1 cellular context compared by ENCODE assay signal in genomic region chr20:17675519-17676377, GRCh38.
A peak's percentile ranks its signal among the peaks of the same experiment; 100 is the strongest.
TF ChIP-seq lines count a peak whose summit lies in the region.

No MANE protein-coding gene starts in this region.

TF ChIP-seq in HepG2, 621 proteins besides CTCF, POLR2A, EP300 and RAD21:
- TF ChIP-seq ZNF598 (CRISPR knock-in tag; IDR thresholded peaks at IDR 0.05; ENCODE audit: borderline replicate concordance) (0 out of 2 replicates have a peak, but pooled peaks have one; percentile 7), MXD1 (CRISPR knock-in tag; IDR thresholded peaks at IDR 0.05) (0 out of 2 replicates have a peak, but pooled peaks have one; percentile 25), SMYD3 (CRISPR knock-in tag; IDR thresholded peaks at IDR 0.05) (no peak), ZNF674 (CRISPR knock-in tag; IDR thresholded peaks at IDR 0.05; ENCODE audit: low read depth) (0 out of 2 replicates have a peak, but pooled peaks have one; percentile 31), RBM22 (optimal IDR thresholded peaks at IDR 0.05; ENCODE audit: low read length) (peak; percentile 13), ZNF121 (CRISPR knock-in tag; IDR thresholded peaks at IDR 0.05) (0 out of 2 replicates have a peak, but pooled peaks have one; percentile 13), ZFP91 (CRISPR knock-in tag; IDR thresholded peaks at IDR 0.05; ENCODE audit: borderline replicate concordance) (peak; percentile 8; the same call in 1 of the 2 replicates), CSRNP1 (CRISPR knock-in tag; IDR thresholded peaks at IDR 0.05) (no peak), BORCS8-MEF2B (CRISPR knock-in tag; IDR thresholded peaks at IDR 0.05) (peak; percentile 21; the same call in 1 of the 2 replicates), ZNF891 (CRISPR knock-in tag; IDR thresholded peaks at IDR 0.05) (peak; percentile 61; the same call in 1 of the 2 replicates), POLR2AphosphoS2 (IDR thresholded peaks at IDR 0.05; ENCODE audit: low read depth, low read length) (0 out of 2 replicates have a peak, but pooled peaks have one; percentile 10), ZNF407 (CRISPR knock-in tag; IDR thresholded peaks at IDR 0.05; ENCODE audit: not compliant biosample characterization) (peak; percentile 40), CEBPG (CRISPR knock-in tag; IDR thresholded peaks at IDR 0.05) (peak; percentile 55; the same call in 1 of the 2 replicates), ZNF280B (CRISPR knock-in tag; IDR thresholded peaks at IDR 0.05; ENCODE audit: borderline replicate concordance) (0 out of 2 replicates have a peak, but pooled peaks have one; percentile 31), ZBTB38 (CRISPR knock-in tag; IDR thresholded peaks at IDR 0.05) (no peak), PAF1 (CRISPR knock-in tag; IDR thresholded peaks at IDR 0.05) (0 out of 2 replicates have a peak, but pooled peaks have one; percentile 45), ZNF207 (IDR thresholded peaks at IDR 0.05; ENCODE audit: borderline replicate concordance) (0 out of 2 replicates have a peak, but pooled peaks have one; percentile 33), ZNF430 (CRISPR knock-in tag; IDR thresholded peaks at IDR 0.05) (peak; percentile 29; the same call in 1 of the 2 replicates), POLR2AphosphoS5 (IDR thresholded peaks at IDR 0.05; ENCODE audit: low read depth, low read length) (peak; percentile 25; the same call in 1 of the 2 replicates), ZNF782 (CRISPR knock-in tag; IDR thresholded peaks at IDR 0.05; ENCODE audit: borderline replicate concordance) (no peak), HDAC2 (CRISPR knock-in tag; IDR thresholded peaks at IDR 0.05) (no peak), EEA1 (CRISPR knock-in tag; IDR thresholded peaks at IDR 0.05; ENCODE audit: borderline replicate concordance) (0 out of 2 replicates have a peak, but pooled peaks have one; percentile 73), GLI4 (CRISPR knock-in tag; IDR thresholded peaks at IDR 0.05; ENCODE audit: borderline replicate concordance) (peak; percentile 40; the same call in 1 of the 2 replicates), ZNF770 (CRISPR knock-in tag; IDR thresholded peaks at IDR 0.05) (peak; percentile 53; the same call in 1 of the 2 replicates), CEBPB (IDR thresholded peaks at IDR 0.05; ENCODE audit: borderline replicate concordance, low read depth, low read length) (peak; percentile 86), ZNF784 (CRISPR knock-in tag; IDR thresholded peaks at IDR 0.05; ENCODE audit: borderline replicate concordance) (peak; percentile 62; the same call in 1 of the 2 replicates), ZNF687 (CRISPR knock-in tag; IDR thresholded peaks at IDR 0.05) (peak; percentile 30), ZMYM3 (CRISPR knock-in tag; IDR thresholded peaks at IDR 0.05) (no peak), GABPB1 (CRISPR knock-in tag; IDR thresholded peaks at IDR 0.05) (no peak), SPEN (CRISPR knock-in tag; IDR thresholded peaks at IDR 0.05; ENCODE audit: low read depth) (0 out of 2 replicates have a peak, but pooled peaks have one; percentile 23), ZNF788 (CRISPR knock-in tag; IDR thresholded peaks at IDR 0.05; ENCODE audit: borderline replicate concordance) (no peak)
